8 cellular contexts compared by ENCODE assay signal in genomic region chrX:136497556-136498048, GRCh38. TPM values are rescaled to one million over a fixed set of nuclear protein-coding genes. Genes with fewer than 3 reads are reported as not detected.
DNase-seq lines count a peak whose midpoint lies in the region; ATAC-seq and TF ChIP-seq lines count a peak whose summit lies in the region.

Gene HTATSF1, plus strand, starts transcription at chrX:136497592. Its CDS starts 93 bp downstream, at chrX:136497685.

- ATAC-seq in HG03280 (IDR thresholded peaks at IDR 0.05; ENCODE audit: unreplicated experiment) (peak; percentile 12), Right ventricle myocardium inferior (no peak), left lobe of liver (no peak), HG03045 (IDR thresholded peaks at IDR 0.05; ENCODE audit: unreplicated experiment) (no peak)
- peak; percentile 1 for ATAC-seq in activated CD8-positive, alpha-beta T cell treated with anti-CD3 and anti-CD28 coated beads for 36 hours

- H3K4me3 Mint-ChIP-seq in activated CD8-positive, alpha-beta T cell treated with anti-CD3 and anti-CD28 coated beads for 36 hours = peak within 1 kb of the TSS; percentile 95

- H3K4me1 Mint-ChIP-seq in activated CD8-positive, alpha-beta T cell treated with anti-CD3 and anti-CD28 coated beads for 36 hours (ENCODE audit: low read depth) = peaks cover 10% of the 10 kb centered on the region

- no peaks in the 10 kb centered on the region for H3K27me3 Mint-ChIP-seq in activated CD8-positive, alpha-beta T cell treated with anti-CD3 and anti-CD28 coated beads for 36 hours

- no peak for TF ChIP-seq CTCF in activated CD8-positive, alpha-beta T cell treated with anti-CD3 and anti-CD28 coated beads for 36 hours (IDR thresholded peaks at IDR 0.05)

- H3K27ac Mint-ChIP-seq in activated CD8-positive, alpha-beta T cell treated with anti-CD3 and anti-CD28 coated beads for 36 hours = peak within 1 kb of the TSS; percentile 95

- H3K36me3 Mint-ChIP-seq in activated CD8-positive, alpha-beta T cell treated with anti-CD3 and anti-CD28 coated beads for 36 hours (ENCODE audit: low read depth) = peaks cover 5% of the 10 kb centered on the region

- peak; percentile 1 for DNase-seq in stimulated activated CD8-positive, alpha-beta memory T cell treated with anti-CD3 and anti-CD28 coated beads, Interleukin-12 subunit alpha, Interleukin-12 subunit beta, amount 100 ng/mL, for 4 hours (ENCODE audit: low read depth)
- DNase-seq in stimulated activated CD8-positive, alpha-beta memory T cell treated with anti-CD3 and anti-CD28 coated beads, Interleukin-4, amount 100 ng/mL, for 48 hours = no peak
- no peak for DNase-seq in activated CD8-positive, alpha-beta T cell treated with anti-CD3 and anti-CD28 coated beads for 36 hours
- DNase-seq in Right ventricle myocardium inferior (ENCODE audit: missing footprints) (peak; percentile 61), posterior vena cava (ENCODE audit: low spot score) (peak; percentile 80), left lobe of liver (ENCODE audit: low spot score) (no peak)

- POLR2A ChIA-PET in activated CD8-positive, alpha-beta T cell treated with anti-CD3 and anti-CD28 coated beads for 36 hours (lab: Charles Lee) = no interaction called here

- intact Hi-C loops in activated CD8-positive, alpha-beta T cell treated with anti-CD3 and anti-CD28 coated beads for 36 hours (cut with micrococcal nuclease) = loop anchor here (5.0 to 10.0 kb wide), 2 partner anchors 80 to 197 kb away; no protein-coding TSS in a partner anchor
- intact Hi-C loops in Right ventricle myocardium inferior (cut with DNase I) = loop anchor here (10.0 kb wide), 2 partner anchors 243 to 333 kb away; partner anchors contain the start of gene MAP7D3
- intact Hi-C loops in posterior vena cava (cut with DNase I) = no loop called here

- CTCF ChIA-PET in activated CD8-positive, alpha-beta T cell treated with anti-CD3 and anti-CD28 coated beads for 36 hours (lab: Charles Lee) = interaction anchor here (1.8 kb wide), 1 partner anchor 80 kb away, joined by 6 read pairs; no protein-coding TSS in a partner anchor

- no peaks in the 10 kb centered on the region for H3K9me3 Mint-ChIP-seq in activated CD8-positive, alpha-beta T cell treated with anti-CD3 and anti-CD28 coated beads for 36 hours

RNA-seq across cellular contexts. Expression of gene HTATSF1, which starts in this region (rescaled TPM):
- total RNA-seq in activated CD8-positive, alpha-beta T cell treated with anti-CD3 and anti-CD28 coated beads for 36 hours = 10 to 100 TPM; 33.0 to 35.4 TPM
- total RNA-seq in Right ventricle myocardium inferior = 57.3 TPM
- 10 to 100 TPM; 33.7 to 37.8 TPM for total RNA-seq in posterior vena cava
- 9.9 TPM for total RNA-seq in left lobe of liver

Comparison
In these comparisons a context has a peak if more than half of its experiments do, and no peak if none do; other contexts are left out.
1. DNase-seq: peak in stimulated activated CD8-positive, alpha-beta memory T cell treated with anti-CD3 and anti-CD28 coated beads, Interleukin-12 subunit alpha, Interleukin-12 subunit beta, amount 100 ng/mL, for 4 hours (single experiment), Right ventricle myocardium inferior (single experiment) and posterior vena cava (single experiment); none in stimulated activated CD8-positive, alpha-beta memory T cell treated with anti-CD3 and anti-CD28 coated beads, Interleukin-4, amount 100 ng/mL, for 48 hours (single experiment), activated CD8-positive, alpha-beta T cell treated with anti-CD3 and anti-CD28 coated beads for 36 hours (single experiment) and left lobe of liver (single experiment).
2. ATAC-seq: peak in HG03280 (single experiment) and activated CD8-positive, alpha-beta T cell treated with anti-CD3 and anti-CD28 coated beads for 36 hours (single experiment); none in Right ventricle myocardium inferior (single experiment), left lobe of liver (single experiment) and HG03045 (single experiment).
3. intact Hi-C loops: an anchor here in activated CD8-positive, alpha-beta T cell treated with anti-CD3 and anti-CD28 coated beads for 36 hours (5.0 to 10.0 kb wide) and Right ventricle myocardium inferior (10.0 kb wide); none called in posterior vena cava.